ENCODE assay signal across 13 cellular contexts in genomic region chr19:42078058-42078457, GRCh38. TPM values are rescaled to one million over a fixed set of nuclear protein-coding genes. Genes with fewer than 3 reads are reported as not detected.
DNase-seq lines count a peak whose midpoint lies in the region; ATAC-seq and TF ChIP-seq lines count a peak whose summit lies in the region.
"Had no signal": no experiment of that assay in that cellular context is flagged by ENCODE, and none has a peak within 500 bp of the region (broad histone marks: within the 10 kb centered on the region; RNA-seq: fewer than 3 reads in every experiment).

No MANE protein-coding gene starts in this region.

- peaks cover 6 to 8% of the 10 kb centered on the region in 2 donors for H3K4me1 ChIP-seq in breast epithelium

- peaks cover 56% of the 10 kb centered on the region for H3K36me3 Mint-ChIP-seq in MCF 10A (ENCODE audit: insufficient read depth, unreplicated experiment)
- peaks cover 28% of the 10 kb centered on the region for H3K36me3 Mint-ChIP-seq in activated CD4-positive, alpha-beta memory T cell treated with anti-CD3 and anti-CD28 coated beads for 36 hours

- H3K4me1 Mint-ChIP-seq in MCF 10A (ENCODE audit: insufficient read depth, unreplicated experiment) = peaks cover 29% of the 10 kb centered on the region
- H3K4me1 Mint-ChIP-seq in activated CD4-positive, alpha-beta memory T cell treated with anti-CD3 and anti-CD28 coated beads for 36 hours (ENCODE audit: low read depth) = peaks cover 40% of the 10 kb centered on the region

- H3K27ac ChIP-seq in breast epithelium = peak overlapping the region in 1 of 2 donors; percentile 36
- H3K27ac ChIP-seq: pancreas had no signal

- no peak for TF ChIP-seq CTCF in MCF 10A (IDR thresholded peaks at IDR 0.05; ENCODE audit: unreplicated experiment)
- TF ChIP-seq CTCF in breast epithelium (IDR thresholded peaks at IDR 0.05) = no peak

- peak overlapping the region; percentile 100 for H3K4me3 Mint-ChIP-seq in MCF 10A (ENCODE audit: unreplicated experiment)
- peak overlapping the region; percentile 86 for H3K4me3 Mint-ChIP-seq in activated CD4-positive, alpha-beta memory T cell treated with anti-CD3 and anti-CD28 coated beads for 36 hours

- no peak overlapping the region for H3K4me3 ChIP-seq in breast epithelium
- peak overlapping the region; percentile 28; the same call in 1 of the 2 replicates for H3K4me3 ChIP-seq in iPS-18c (ENCODE audit: insufficient read depth, low read depth, low read length)
- H3K4me3 ChIP-seq: tibial artery had no signal

- H3K27me3 ChIP-seq in breast epithelium = no peaks in the 10 kb centered on the region
- H3K27me3 ChIP-seq: pancreas, tibial artery had no signal

- CTCF ChIA-PET in MCF 10A (lab: Yijun Ruan, JAX) = interaction anchor here (0.6 to 1.8 kb wide), 5 partner anchors 31 to 167 kb away, joined by 3 to 7 read pairs (median 3); no protein-coding TSS in a partner anchor
- CTCF ChIA-PET in activated CD4-positive, alpha-beta memory T cell treated with anti-CD3 and anti-CD28 coated beads for 36 hours (lab: Charles Lee) = interaction anchor here (0.9 kb wide), 1 partner anchor 43 kb away, joined by 3 read pairs; no protein-coding TSS in a partner anchor

- ATAC-seq in GM18870 (IDR thresholded peaks at IDR 0.05; ENCODE audit: unreplicated experiment) (no peak), HG02852 (IDR thresholded peaks at IDR 0.05; ENCODE audit: unreplicated experiment) (no peak), GM19467 (IDR thresholded peaks at IDR 0.05; ENCODE audit: unreplicated experiment) (no peak)
- ATAC-seq: esophagus mucosa, Panc1, pancreas had no signal

- H3K27me3 Mint-ChIP-seq in MCF 10A (ENCODE audit: insufficient read depth, unreplicated experiment) = no peaks in the 10 kb centered on the region
- H3K27me3 Mint-ChIP-seq in activated CD4-positive, alpha-beta memory T cell treated with anti-CD3 and anti-CD28 coated beads for 36 hours = no peaks in the 10 kb centered on the region

- no peak for DNase-seq in MCF 10A (ENCODE audit: unreplicated experiment)
- DNase-seq in breast epithelium (ENCODE audit: low spot score in 2 of 2) = no peak
- DNase-seq in activated CD4-positive, alpha-beta memory T cell treated with anti-CD3 and anti-CD28 coated beads for 36 hours = no peak
- DNase-seq in stimulated activated CD8-positive, alpha-beta memory T cell treated with anti-CD3 and anti-CD28 coated beads, Interleukin-4, amount 100 ng/mL, for 48 hours = no peak
- DNase-seq: NCI-H187, pancreas, tibial artery had no signal

- no peaks in the 10 kb centered on the region for H3K9me3 Mint-ChIP-seq in MCF 10A (ENCODE audit: unreplicated experiment)
- no peaks in the 10 kb centered on the region for H3K9me3 Mint-ChIP-seq in activated CD4-positive, alpha-beta memory T cell treated with anti-CD3 and anti-CD28 coated beads for 36 hours

- peak overlapping the region; percentile 100 for H3K27ac Mint-ChIP-seq in MCF 10A (ENCODE audit: low read depth, unreplicated experiment)
- peak overlapping the region; percentile 85 for H3K27ac Mint-ChIP-seq in activated CD4-positive, alpha-beta memory T cell treated with anti-CD3 and anti-CD28 coated beads for 36 hours

- intact Hi-C loops in MCF 10A (cut with micrococcal nuclease) = no loop called here
- intact Hi-C loops in breast epithelium (cut with DNase I; ENCODE audit: low total_unique reads) = loop anchor here (5.0 kb wide), 1 partner anchor 1584 kb away; no protein-coding TSS in a partner anchor
- intact Hi-C loops in activated CD4-positive, alpha-beta memory T cell treated with anti-CD3 and anti-CD28 coated beads for 36 hours (cut with micrococcal nuclease) = loop anchor here (5.0 kb wide), 1 partner anchor 716 kb away; the partner anchor contains the start of gene B9D2

- TF ChIP-seq POLR2A in breast epithelium (IDR thresholded peaks at IDR 0.05) = no peak

- peaks cover 27% of the 10 kb centered on the region for H3K36me3 ChIP-seq in breast epithelium

- no TSS peak for BruUV-seq in MCF 10A (replicated peaks; lab: Mats Ljungman, UMichigan)

- POLR2A ChIA-PET in MCF 10A (lab: Yijun Ruan, JAX) = no interaction called here
- POLR2A ChIA-PET in activated CD4-positive, alpha-beta memory T cell treated with anti-CD3 and anti-CD28 coated beads for 36 hours (lab: Charles Lee) = no interaction called here

- H3K9me3 ChIP-seq in breast epithelium = no peaks in the 10 kb centered on the region
- H3K9me3 ChIP-seq in iPS-18c (ENCODE audit: control insufficient read depth, insufficient read depth, low read length) = no peaks in the 10 kb centered on the region
- H3K9me3 ChIP-seq: pancreas, tibial artery had no signal

RNA-seq across cellular contexts. Expression of gene ZNF574, which starts 2.1 kb away (rescaled TPM):
- 12.2 and 13.5 TPM in 2 replicates for total RNA-seq in MCF 10A (2022)
- 10 to 100 TPM; 13.8 to 19.2 (median 15.1) TPM for total RNA-seq in breast epithelium
- total RNA-seq in activated CD4-positive, alpha-beta memory T cell treated with anti-CD3 and anti-CD28 coated beads for 36 hours = 10 to 100 TPM; 12.2 to 13.2 TPM

RNA-seq across cellular contexts. Expression of gene GRIK5, which starts 8.1 kb away (rescaled TPM):
- total RNA-seq in MCF 10A (2022) (1.6 and 1.8 TPM in 2 replicates), breast epithelium (1 to 10 TPM in 2 of 3 donors, not detected in 1; 1.6 to 1.9 TPM)
- under 1 TPM; 0.73 to 0.90 TPM for total RNA-seq in activated CD4-positive, alpha-beta memory T cell treated with anti-CD3 and anti-CD28 coated beads for 36 hours

RNA-seq across cellular contexts. Expression of gene POU2F2, which starts 54.2 kb away (rescaled TPM):
- total RNA-seq in MCF 10A (2022) = 0.49 and 0.70 TPM in 2 replicates
- total RNA-seq in breast epithelium = 1 to 10 TPM; 1.2 to 2.9 (median 1.6) TPM
- 10 to 100 TPM; 55.6 to 57.3 TPM for total RNA-seq in activated CD4-positive, alpha-beta memory T cell treated with anti-CD3 and anti-CD28 coated beads for 36 hours

Comparison
In these comparisons a context has a peak if more than half of its experiments do, and no peak if none do; other contexts are left out.
1. RNA of gene POU2F2, which starts 54.2 kb away (total RNA-seq): 55.6 to 57.3 TPM in activated CD4-positive, alpha-beta memory T cell treated with anti-CD3 and anti-CD28 coated beads for 36 hours; 1.2 to 2.9 TPM in breast epithelium and 0.49 to 0.70 TPM in MCF 10A; every median in the first group is over 10 times any median in the second.